ENCODE assay signal across 8 cellular contexts in the genomic region with DNA sequence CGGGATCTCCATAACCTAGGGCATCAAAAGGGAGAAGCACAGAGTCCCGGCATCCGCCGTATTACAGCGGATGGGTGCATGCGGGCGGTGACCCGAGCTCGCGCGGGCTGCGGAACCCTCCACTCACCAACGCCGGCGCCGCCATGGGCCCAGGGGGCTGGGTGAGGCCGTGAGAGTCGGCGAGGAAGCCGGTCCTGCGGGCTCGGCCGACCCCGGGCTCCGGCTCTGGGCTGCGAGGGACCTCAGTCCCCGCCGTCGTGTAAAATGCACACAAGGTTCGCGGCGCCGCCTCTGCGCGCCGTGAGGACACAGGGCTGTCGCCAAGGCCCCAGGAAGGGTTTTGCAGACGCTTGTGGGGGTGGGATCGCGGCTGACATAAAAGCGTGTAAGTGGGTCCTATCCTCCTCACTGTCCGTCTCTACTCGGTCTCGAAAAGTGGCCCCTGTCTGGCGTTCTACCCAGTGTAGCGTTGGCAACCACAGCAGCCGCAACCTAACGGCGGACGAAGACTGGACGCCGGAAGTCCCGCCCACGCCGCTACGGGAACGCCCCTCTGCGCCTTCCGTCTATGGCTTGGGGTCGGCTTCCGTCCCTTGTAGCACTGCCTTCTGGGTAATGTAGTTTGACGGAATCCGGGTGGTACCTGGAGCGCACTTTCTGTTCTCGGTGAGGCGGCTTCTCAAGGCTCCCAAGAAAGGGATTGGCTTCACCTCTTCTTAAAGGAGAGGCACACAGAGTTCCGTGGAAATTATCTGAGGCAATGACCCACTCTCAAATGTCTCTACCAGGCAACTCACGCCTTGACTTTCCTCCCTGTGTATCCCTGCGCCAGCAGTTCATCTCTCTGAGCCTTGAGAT. TPM values are rescaled to one million over a fixed set of nuclear protein-coding genes. Genes with fewer than 3 reads are reported as not detected.
DNase-seq lines count a peak whose midpoint lies in the region; ATAC-seq and TF ChIP-seq lines count a peak whose summit lies in the region.

ZNF599 (minus strand) TSS at position 519 of the 858 bp plus-strand sequence; CDS start at position 145, 374 bp downstream.

- peaks cover 0 to 21% (median 14%) of the 10 kb centered on the region in 6 donors for H3K4me1 ChIP-seq in spleen

- no peak for TF ChIP-seq CTCF in WI38 (IDR thresholded peaks at IDR 0.05; ENCODE audit: low read depth, low read length)
- no peak for TF ChIP-seq CTCF in spleen (IDR thresholded peaks at IDR 0.05 in 8 of 11, conservative IDR thresholded peaks at IDR 0.05 in 3 of 11)

- H3K9me3 ChIP-seq in spleen, result peaks cover 0 to 35% (median 0%) of the 10 kb centered on the region in 8 donors

- DNase-seq in NK-92 treated with Interleukin-12 subunit alpha and Interleukin-12 subunit beta, amount 100 ng/mL, for 24 hours (lab: John Stamatoyannopoulos, UW), result peak; percentile 14
- DNase-seq in NK-92 (lab: John Stamatoyannopoulos, UW; ENCODE audit: unreplicated experiment) (no peak), NCI-H2029 treated with DMSO at 0.1 percent for 48 hours (lab: John Stamatoyannopoulos, UW) (peak; percentile 64), caudate nucleus (lab: John Stamatoyannopoulos, UW) (peak; percentile 5 to 93 (median 84)), iris pigment epithelial cell (ENCODE audit: low read depth) (peak; percentile 92), spleen (peak; percentile 96)

- intact Hi-C loops in spleen (cut with DNase I; ENCODE audit: low total_unique reads), result no loop called here

- H3K36me3 ChIP-seq in spleen, result peaks cover 0 to 30% (median 8%) of the 10 kb centered on the region in 6 donors

- ATAC-seq in HG02973 (IDR thresholded peaks at IDR 0.05; ENCODE audit: unreplicated experiment), result peak; percentile 95

- H3K4me3 ChIP-seq in WI38 (ENCODE audit: low read depth, low read length) (peak within 1 kb of the TSS; percentile 84), spleen (peak within 1 kb of the TSS; percentile 76 to 89 (median 85))

- peak in 1 of 3 donors; percentile 51 for TF ChIP-seq POLR2A in spleen (IDR thresholded peaks at IDR 0.05)

- peaks cover 0 to 6% (median 0%) of the 10 kb centered on the region in 7 donors for H3K27me3 ChIP-seq in spleen (replicated peaks in 1 of 7)

- H3K27ac ChIP-seq in caudate nucleus (ENCODE audit: low read depth, low read length) (peak within 1 kb of the TSS; percentile 46), spleen (peak within 1 kb of the TSS; percentile 69 to 88 (median 86))

- WGBS in spleen, 5 donors, result 3 to 5% (median 3%) methylated on average over 51 to 69 of the region's 69 CpGs

RNA-seq across cellular contexts. Expression of gene ZNF599, which starts in this region (rescaled TPM):
- total RNA-seq in spleen, result 10 to 100 TPM in 1 of 7 donors, 1 to 10 TPM in 6; 3.3 to 10.5 (median 7.7) TPM
- polyA plus RNA-seq in spleen, result 1 to 10 TPM; 4.9 to 5.8 (median 4.9) TPM
